ENCODE assay signal across 23 cellular contexts in genomic region chr12:131057211-131057721, GRCh38.
A peak's percentile ranks its signal among the peaks of the same experiment; 100 is the strongest.
DNase-seq lines count a peak whose midpoint lies in the region; ATAC-seq and TF ChIP-seq lines count a peak whose summit lies in the region.
"Had no signal": no experiment of that assay in that cellular context is flagged by ENCODE, and none has a peak within 500 bp of the region (broad histone marks: within the 10 kb centered on the region; RNA-seq: fewer than 3 reads in every experiment).

No MANE protein-coding gene starts in this region.

- H3K4me3 ChIP-seq in endodermal cell (ENCODE audit: low read length) (no peak overlapping the region), sigmoid colon (no peak overlapping the region)
- H3K4me3 ChIP-seq: body of pancreas, esophagus squamous epithelium, gastrocnemius medialis had no signal

- H4K20me1 ChIP-seq in H9 (ENCODE audit: control insufficient read depth, insufficient read depth, insufficient read length), result no peaks in the 10 kb centered on the region

- H3K36me3 ChIP-seq in endodermal cell (ENCODE audit: control insufficient read depth, insufficient read depth, low read length), result no peaks in the 10 kb centered on the region
- no peaks in the 10 kb centered on the region for H3K36me3 ChIP-seq in sigmoid colon
- H3K36me3 ChIP-seq: esophagus squamous epithelium, gastrocnemius medialis had no signal

- no peak overlapping the region for H2AK5ac ChIP-seq in H9 (ENCODE audit: insufficient read length, low read length)

- WGBS in H9 (ENCODE audit: extremely low coverage, insufficient read length, low lambda C conversion rate), result no CpG with 5 or more reads among the region's 25 CpGs
- 92 to 93% methylated on average over 20 to 25 of the region's 25 CpGs for WGBS in endodermal cell (ENCODE audit: insufficient coverage in 1 of 2, insufficient read length in 1 of 2), 2 experiments
- whole genome bisulfite sequencing in sigmoid colon, 2 donors, result 85 to 87% methylated on average over 25 of the region's 25 CpGs

- no peak overlapping the region for H3K4ac ChIP-seq in H9 (ENCODE audit: low read depth, low read length)

- no peak overlapping the region for H3T11ph ChIP-seq in H9 (ENCODE audit: low read length)

- H3K27me3 Mint-ChIP-seq in H9 (ENCODE audit: low read depth), result peaks cover 3% of the 10 kb centered on the region
- no peaks in the 10 kb centered on the region for H3K27me3 Mint-ChIP-seq in endodermal cell (ENCODE audit: insufficient read depth)
- peaks cover 13% of the 10 kb centered on the region for H3K27me3 Mint-ChIP-seq in activated CD4-positive, alpha-beta T cell treated with anti-CD3 and anti-CD28 coated beads, Interleukin-2, amount 10 ng/mL, durations not matched to agents 24 days and 14 days

- no peak overlapping the region for H2BK12ac ChIP-seq in H9 (ENCODE audit: insufficient read length, low read depth, low read length)

- no peak overlapping the region for H3K4me3 Mint-ChIP-seq in H9
- no peak overlapping the region for H3K4me3 Mint-ChIP-seq in endodermal cell
- no peak overlapping the region for H3K4me3 Mint-ChIP-seq in activated CD4-positive, alpha-beta T cell treated with anti-CD3 and anti-CD28 coated beads, Interleukin-2, amount 10 ng/mL, durations not matched to agents 24 days and 14 days
- H3K4me3 Mint-ChIP-seq: CD4-positive, alpha-beta memory T cell; HFFc6; naive thymus-derived CD4-positive, alpha-beta T cell had no signal

- intact Hi-C loops in sigmoid colon (cut with DNase I), result no loop called here
- intact Hi-C loops in activated CD4-positive, alpha-beta T cell treated with anti-CD3 and anti-CD28 coated beads, Interleukin-2, amount 10 ng/mL, durations not matched to agents 24 days and 14 days (cut with micrococcal nuclease), result no loop called here

- H3K56ac ChIP-seq in H9 (ENCODE audit: insufficient read length, low read depth, low read length), result no peak overlapping the region

- no peaks in the 10 kb centered on the region for H3K23me2 ChIP-seq in H9 (ENCODE audit: insufficient read length, low read depth, low read length, poor library complexity, severe bottlenecking)

- no peak for ATAC-seq in GM19463 (IDR thresholded peaks at IDR 0.05; ENCODE audit: unreplicated experiment)
- ATAC-seq: body of pancreas; gastrocnemius medialis; naive thymus-derived CD4-positive, alpha-beta T cell; right cardiac atrium had no signal

- no peak for TF ChIP-seq CTCF in H9 (conservative IDR thresholded peaks at IDR 0.05)
- TF ChIP-seq CTCF in endodermal cell (conservative IDR thresholded peaks at IDR 0.05), result no peak
- TF ChIP-seq CTCF in sigmoid colon (IDR thresholded peaks at IDR 0.05), result no peak

- H2BK15ac ChIP-seq in H9 (ENCODE audit: low read depth, low read length), result no peak overlapping the region

- H3K79me2 ChIP-seq in H9 (ENCODE audit: insufficient read depth, low read length), result no peaks in the 10 kb centered on the region

- H3K9ac ChIP-seq in H9 (ENCODE audit: extremely low read depth, insufficient read length, low read length) (no peak overlapping the region), endodermal cell (ENCODE audit: extremely low read depth, low read length, poor library complexity, severe bottlenecking) (no peak overlapping the region)

- no peak overlapping the region for H3K4me2 ChIP-seq in H9 (ENCODE audit: insufficient read depth, insufficient read length, low read length)

- no peak overlapping the region for H3K18ac ChIP-seq in H9 (ENCODE audit: insufficient read length, low read depth, low read length)

- DNase-seq in Ammon's horn (ENCODE audit: low spot score), result peak; percentile 31
- peak; percentile 24 for DNase-seq in H9
- DNase-seq in endodermal cell, result peak; percentile 30
- DNase-seq in sigmoid colon, result peak; percentile 57
- DNase-seq in activated T-cell treated with anti-CD3 and anti-CD28 coated beads, Interleukin-2, amount 50 U/mL, for 48 hours, result no peak
- DNase-seq in activated CD4-positive, alpha-beta T cell treated with anti-CD3 and anti-CD28 coated beads, Interleukin-2, amount 10 ng/mL, durations not matched to agents 24 days and 14 days, result no peak
- DNase-seq: body of pancreas; DMS153; esophagus squamous epithelium; gastrocnemius medialis; GDM1; HFFc6; mammary epithelial cell; MV-4-11; naive thymus-derived CD4-positive, alpha-beta T cell; NCI-H1694; NCI-H345; stimulated activated CD4-positive, alpha-beta T cell treated with anti-CD3 and anti-CD28 coated beads, Interleukin-15, amount 100 ng/mL, for 24 hours; T-helper 2 cell had no signal

- H2AFZ ChIP-seq in H9 (ENCODE audit: low read length), result no peak overlapping the region

- H3K9me3 ChIP-seq in H9 (ENCODE audit: control insufficient read depth, low read depth, low read length) (no peaks in the 10 kb centered on the region), endodermal cell (ENCODE audit: control insufficient read depth, low read length) (no peaks in the 10 kb centered on the region), sigmoid colon (no peaks in the 10 kb centered on the region)
- H3K9me3 ChIP-seq: body of pancreas, esophagus squamous epithelium, gastrocnemius medialis had no signal

- no peak overlapping the region for H3K27ac ChIP-seq in H9 (ENCODE audit: insufficient read length, low read depth, low read length)
- H3K27ac ChIP-seq in endodermal cell (ENCODE audit: low read depth, low read length), result no peak overlapping the region
- H3K27ac ChIP-seq in sigmoid colon, result no peak overlapping the region
- H3K27ac ChIP-seq: body of pancreas, esophagus squamous epithelium, gastrocnemius medialis had no signal

- H3K4me1 Mint-ChIP-seq in H9 (peaks cover 4% of the 10 kb centered on the region in 2 experiments), endodermal cell (peaks cover 6% of the 10 kb centered on the region)
- peaks cover 5% of the 10 kb centered on the region for H3K4me1 Mint-ChIP-seq in activated CD4-positive, alpha-beta T cell treated with anti-CD3 and anti-CD28 coated beads, Interleukin-2, amount 10 ng/mL, durations not matched to agents 24 days and 14 days

- no peak overlapping the region for H4K91ac ChIP-seq in H9 (ENCODE audit: insufficient read length, low read depth, low read length)

- peak overlapping the region; percentile 28; the same call in 1 of the 2 replicates for H3K14ac ChIP-seq in H9 (ENCODE audit: insufficient read depth, low read length)

- H2BK20ac ChIP-seq in H9 (ENCODE audit: low read depth, low read length, poor library complexity, severe bottlenecking), result no peak overlapping the region

- H3K27me3 ChIP-seq in H9 (ENCODE audit: insufficient read depth, low read length), result no peaks in the 10 kb centered on the region
- no peaks in the 10 kb centered on the region for H3K27me3 ChIP-seq in endodermal cell (ENCODE audit: control insufficient read depth, insufficient read depth, low read length, poor library complexity, severe bottlenecking)
- H3K27me3 ChIP-seq in sigmoid colon, result no peaks in the 10 kb centered on the region
- H3K27me3 ChIP-seq: body of pancreas, gastrocnemius medialis had no signal

- no peak overlapping the region for H4K8ac ChIP-seq in H9 (replicated peaks; ENCODE audit: insufficient read length, low read depth, low read length)

- H3K9me3 Mint-ChIP-seq in H9 (no peaks in the 10 kb centered on the region), endodermal cell (no peaks in the 10 kb centered on the region)
- H3K9me3 Mint-ChIP-seq in activated CD4-positive, alpha-beta T cell treated with anti-CD3 and anti-CD28 coated beads, Interleukin-2, amount 10 ng/mL, durations not matched to agents 24 days and 14 days, result no peaks in the 10 kb centered on the region
- H3K9me3 Mint-ChIP-seq: activated T-helper 2 cell treated with anti-CD3 and anti-CD28 coated beads, Interferon-gamma antibody, Interleukin-2, Interleukin-4, amounts not matched to agents 10 μg/mL and 5 μg/mL and 100 μg/mL, durations not matched to agents 14 hours and 24 hours and 36 hours; CD4-positive, alpha-beta memory T cell; naive thymus-derived CD4-positive, alpha-beta T cell had no signal

- H2BK120ac ChIP-seq in H9 (ENCODE audit: low read depth, low read length, poor library complexity, severe bottlenecking), result no peak overlapping the region

- no peaks in the 10 kb centered on the region for H3K79me1 ChIP-seq in H9 (ENCODE audit: insufficient read depth, low read depth, low read length, poor library complexity, severe bottlenecking)

- no peak overlapping the region for H3K23ac ChIP-seq in H9 (ENCODE audit: insufficient read length, low read depth, low read length)

- H4K5ac ChIP-seq in H9 (ENCODE audit: insufficient read length, low read depth, low read length), result no peak overlapping the region

- H3K36me3 Mint-ChIP-seq in H9 (ENCODE audit: insufficient read depth in 1 of 3, low read depth in 3 of 3) (no peaks in the 10 kb centered on the region), endodermal cell (ENCODE audit: low read depth) (no peaks in the 10 kb centered on the region)
- no peaks in the 10 kb centered on the region for H3K36me3 Mint-ChIP-seq in activated CD4-positive, alpha-beta T cell treated with anti-CD3 and anti-CD28 coated beads, Interleukin-2, amount 10 ng/mL, durations not matched to agents 24 days and 14 days (ENCODE audit: low read depth)
- H3K36me3 Mint-ChIP-seq: CD4-positive, alpha-beta memory T cell; naive thymus-derived CD4-positive, alpha-beta T cell had no signal

- H3K4me1 ChIP-seq in H9 (ENCODE audit: insufficient read depth, low read length), result no peaks in the 10 kb centered on the region
- H3K4me1 ChIP-seq in endodermal cell (ENCODE audit: control insufficient read depth, insufficient read depth, low read length), result no peaks in the 10 kb centered on the region
- peaks cover 0 to 6% (median 0%) of the 10 kb centered on the region in 4 donors for H3K4me1 ChIP-seq in sigmoid colon
- H3K4me1 ChIP-seq: body of pancreas, esophagus squamous epithelium, gastrocnemius medialis had no signal

- TF ChIP-seq POLR2A in sigmoid colon (IDR thresholded peaks at IDR 0.05), result no peak

- no peak overlapping the region for H2BK5ac ChIP-seq in H9 (ENCODE audit: insufficient read length, low read length)

- no peak for TF ChIP-seq EP300 in sigmoid colon (IDR thresholded peaks at IDR 0.05)

- H3K27ac Mint-ChIP-seq in H9 (peak overlapping the region in 1 of 3 experiments; percentile 74; a peak in 1 of 7 replicates), endodermal cell (no peak overlapping the region)
- H3K27ac Mint-ChIP-seq in activated CD4-positive, alpha-beta T cell treated with anti-CD3 and anti-CD28 coated beads, Interleukin-2, amount 10 ng/mL, durations not matched to agents 24 days and 14 days, result no peak overlapping the region
- H3K27ac Mint-ChIP-seq: activated T-helper 2 cell treated with anti-CD3 and anti-CD28 coated beads, Interferon-gamma antibody, Interleukin-2, Interleukin-4, amounts not matched to agents 10 μg/mL and 5 μg/mL and 100 μg/mL, durations not matched to agents 14 hours and 24 hours and 36 hours; CD4-positive, alpha-beta memory T cell; HFFc6; naive thymus-derived CD4-positive, alpha-beta T cell had no signal

Comparison
In these comparisons a context has a peak if more than half of its experiments do, and no peak if none do; other contexts are left out.
1. DNase-seq: peak in Ammon's horn (single experiment), H9 (single experiment), endodermal cell (single experiment) and sigmoid colon (single experiment); none in activated T-cell treated with anti-CD3 and anti-CD28 coated beads, Interleukin-2, amount 50 U/mL, for 48 hours (0 of 2) and activated CD4-positive, alpha-beta T cell treated with anti-CD3 and anti-CD28 coated beads, Interleukin-2, amount 10 ng/mL, durations not matched to agents 24 days and 14 days (single experiment).